20 cellular contexts compared by ENCODE assay signal in the genomic region with DNA sequence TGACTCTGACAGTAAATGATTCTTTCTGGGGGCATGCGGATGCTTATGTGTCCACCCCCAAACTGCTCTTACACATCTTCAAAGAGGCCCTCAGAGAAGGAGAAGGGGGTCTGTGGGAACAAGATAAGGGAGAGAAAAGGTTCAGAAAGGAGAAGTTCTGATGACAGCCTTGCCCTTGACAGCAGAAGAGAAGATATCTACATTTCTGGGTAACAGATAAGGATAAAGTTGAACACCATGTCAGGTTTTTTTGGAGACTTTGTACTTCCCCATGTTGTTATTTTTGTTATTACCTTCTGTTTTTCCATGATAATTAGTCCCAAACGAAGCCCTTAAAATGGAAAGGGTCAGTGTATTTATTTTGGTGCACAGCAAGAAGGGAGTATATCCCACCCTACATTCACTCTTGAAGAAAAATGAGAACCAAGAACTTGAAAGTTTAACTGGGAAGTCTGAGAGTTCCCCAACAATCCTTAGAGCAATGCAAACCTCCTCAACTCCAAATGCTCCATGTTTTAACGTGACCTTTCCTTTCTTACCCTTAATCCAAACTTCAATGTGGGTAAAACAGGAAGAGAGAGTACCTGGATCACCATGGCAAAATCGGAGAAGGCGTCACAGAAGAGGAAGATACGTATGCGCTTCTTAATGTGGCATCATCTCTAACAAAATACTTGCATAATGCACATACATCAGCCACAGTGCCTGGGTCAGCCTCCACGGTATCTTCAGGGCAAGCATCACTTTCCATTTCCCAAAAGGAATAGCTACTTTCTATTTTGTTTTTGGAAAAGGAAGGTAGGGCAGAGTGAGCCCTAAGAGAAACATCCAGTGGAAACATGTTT. TPM values are rescaled to one million over a fixed set of nuclear protein-coding genes. Genes with fewer than 3 reads are reported as not detected.
DNase-seq lines count a peak whose midpoint lies in the region; ATAC-seq, FAIRE-seq and TF ChIP-seq lines count a peak whose summit lies in the region.
"Had no signal": no experiment of that assay in that cellular context is flagged by ENCODE, and none has a peak within 500 bp of the region (broad histone marks: within the 10 kb centered on the region; RNA-seq: fewer than 3 reads in every experiment).

No MANE protein-coding gene starts in this region.

- WGBS in K562 (ENCODE audit: insufficient coverage, low coverage, missing lambda C conversion rate), result 18% methylated on average over 8 of the region's 8 CpGs

- DNase-seq in NOMO-1 treated with DMSO at 0.1 percent for 48 hours (lab: John Stamatoyannopoulos, UW; ENCODE audit: unreplicated experiment), result peak; percentile 28
- no peak for DNase-seq in NOMO-1 treated with dmso at 0.1 percent for 144 hours (lab: John Stamatoyannopoulos, UW; ENCODE audit: unreplicated experiment)
- DNase-seq in SIG-M5 (lab: John Stamatoyannopoulos, UW), result peak; percentile 44
- peak; percentile 58 to 94 (median 80) for DNase-seq in K562 (ENCODE audit: extremely low read depth in 1 of 4, low spot score in 3 of 4)
- no peak for DNase-seq in 8988T
- no peak for DNase-seq in NCI-H524 treated with DMSO at 0.1 percent for 48 hours (lab: John Stamatoyannopoulos, UW)
- DNase-seq in iPS-NIHi11 (ENCODE audit: low spot score), result no peak
- DNase-seq: Caco-2; DMS153; HCEC 1CT; KG1; NCI-H1105 treated with DMSO at 0.1 percent for 48 hours; NCI-H187; NCI-H2171; NCI-H446; NK-92 treated with Interleukin-12 subunit alpha and Interleukin-12 subunit beta, amount 100 ng/mL, for 24 hours; PC-9; T-helper 1 cell had no signal

- peak; percentile 98 for TF ChIP-seq EP300 in K562 (IDR thresholded peaks at IDR 0.05; ENCODE audit: low read length)

- no peaks in the 10 kb centered on the region for H4K20me1 ChIP-seq in K562 (replicated peaks; ENCODE audit: control insufficient read depth, insufficient read depth, low read length)
- H4K20me1 ChIP-seq: BLaER1 had no signal

- CTCF ChIA-PET in K562 (lab: Yijun Ruan, JAX; ENCODE audit: low intra/inter-chr PET ratio), result no interaction called here

- intact Hi-C loops in K562 (cut with micrococcal nuclease), result loop anchor here (5.0 kb wide), 1 partner anchor 53 kb away; no protein-coding TSS in a partner anchor

- ATAC-seq in K562 (peak; percentile 86), GM21447 (IDR thresholded peaks at IDR 0.05; ENCODE audit: unreplicated experiment) (no peak)

- H3K4me3 ChIP-seq in K562, result no peak overlapping the region
- H3K4me3 ChIP-seq: BLaER1, PC-9 had no signal

- H3K9me3 ChIP-seq in K562 (replicated peaks; ENCODE audit: control insufficient read depth, insufficient read depth, low read depth, low read length), result no peaks in the 10 kb centered on the region
- H3K9me3 ChIP-seq: BLaER1, Caco-2 had no signal

- no peak for TF ChIP-seq CTCF in K562 (IDR thresholded peaks at IDR 0.05 in 2 of 3, conservative IDR thresholded peaks at IDR 0.05 in 1 of 3; ENCODE audit: insufficient read depth in 2 of 3, low read depth in 1 of 3, low read length in 3 of 3)

- peak overlapping the region in 1 of 2 experiments; percentile 65; a peak in 2 of 4 replicates for H3K9ac ChIP-seq in K562 (ENCODE audit: insufficient read depth in 1 of 2, low read depth in 2 of 2, low read length in 2 of 2)
- H3K9ac ChIP-seq: BLaER1 had no signal

- H3K36me3 ChIP-seq in K562 (ENCODE audit: control insufficient read depth, insufficient read depth, low read length), result no peaks in the 10 kb centered on the region
- H3K36me3 ChIP-seq: BLaER1 had no signal

- no peak for TF ChIP-seq POLR2A in K562 (conservative IDR thresholded peaks at IDR 0.05)

- no peaks in the 10 kb centered on the region for H3K27me3 ChIP-seq in K562 (ENCODE audit: control insufficient read depth in 2 of 2, insufficient read depth in 2 of 2, low read length in 2 of 2)
- H3K27me3 ChIP-seq: BLaER1 had no signal

- in situ Hi-C loops in K562 (cut with MboI), result no loop called here

- H3K9me1 ChIP-seq in K562 (ENCODE audit: control insufficient read depth, insufficient read depth, low read length), result no peaks in the 10 kb centered on the region

- H3K79me2 ChIP-seq in K562 (ENCODE audit: control insufficient read depth, insufficient read depth, low read length), result no peaks in the 10 kb centered on the region

- FAIRE-seq in K562 (lab: Jason Lieb, UNC), result peak; percentile 97

- H2AFZ ChIP-seq in K562 (ENCODE audit: low read depth, low read length), result peak overlapping the region; percentile 83
- H2AFZ ChIP-seq: PC-9 had no signal

- peak overlapping the region; percentile 71 for H3K4me2 ChIP-seq in K562 (ENCODE audit: insufficient read depth, low read length)
- H3K4me2 ChIP-seq: BLaER1, PC-9 had no signal

- H3K27ac ChIP-seq in K562 (ENCODE audit: extremely low read depth, low read depth, low read length), result peak overlapping the region; percentile 90
- H3K27ac ChIP-seq: BLaER1, PC-9 had no signal

- H3K4me1 ChIP-seq in K562 (replicated peaks in 1 of 2; ENCODE audit: control insufficient read depth in 2 of 2, insufficient read depth in 2 of 2, low read length in 2 of 2), result peaks cover 4 to 33% of the 10 kb centered on the region in 2 experiments
- H3K4me1 ChIP-seq: BLaER1 had no signal

- peak; percentile 37 to 38 for TF ChIP-seq RAD21 in K562 (CRISPR knock-in tag; conservative IDR thresholded peaks at IDR 0.05 in 1 of 2, IDR thresholded peaks at IDR 0.05 in 1 of 2)

- POLR2A ChIA-PET in K562 (lab: Yijun Ruan, JAX), result interaction anchor here (0.6 kb wide), 1 partner anchor 406 kb away, joined by 3 read pairs; no protein-coding TSS in a partner anchor

- BruUV-seq in K562 (replicated peaks; lab: Mats Ljungman, UMichigan), result no TSS peak

TF ChIP-seq in K562, 482 proteins besides CTCF, POLR2A, EP300 and RAD21 (continues in another document):
- TF ChIP-seq SRSF9 (IDR thresholded peaks at IDR 0.05; ENCODE audit: borderline replicate concordance, low read depth, low read length) (no peak), FUS (optimal IDR thresholded peaks at IDR 0.05; ENCODE audit: low read depth, low read length) (no peak), MCM7 (IDR thresholded peaks at IDR 0.05) (no peak), SMAD4 (CRISPR knock-in tag; conservative IDR thresholded peaks at IDR 0.05) (peak; percentile 83), NFIC (IDR thresholded peaks at IDR 0.05) (peak; percentile 87), ZNF830 (CRISPR knock-in tag; IDR thresholded peaks at IDR 0.05) (no peak), ZNF644 (tag; IDR thresholded peaks at IDR 0.05; ENCODE audit: low read depth) (peak; percentile 77), MEF2D (tag; conservative IDR thresholded peaks at IDR 0.05; ENCODE audit: low read depth) (peak; percentile 43; the same call in 1 of the 2 replicates), ASH1L (IDR thresholded peaks at IDR 0.05; ENCODE audit: borderline replicate concordance, low read depth, partially characterized antibody) (no peak)
- TF ChIP-seq, protein P1, sequence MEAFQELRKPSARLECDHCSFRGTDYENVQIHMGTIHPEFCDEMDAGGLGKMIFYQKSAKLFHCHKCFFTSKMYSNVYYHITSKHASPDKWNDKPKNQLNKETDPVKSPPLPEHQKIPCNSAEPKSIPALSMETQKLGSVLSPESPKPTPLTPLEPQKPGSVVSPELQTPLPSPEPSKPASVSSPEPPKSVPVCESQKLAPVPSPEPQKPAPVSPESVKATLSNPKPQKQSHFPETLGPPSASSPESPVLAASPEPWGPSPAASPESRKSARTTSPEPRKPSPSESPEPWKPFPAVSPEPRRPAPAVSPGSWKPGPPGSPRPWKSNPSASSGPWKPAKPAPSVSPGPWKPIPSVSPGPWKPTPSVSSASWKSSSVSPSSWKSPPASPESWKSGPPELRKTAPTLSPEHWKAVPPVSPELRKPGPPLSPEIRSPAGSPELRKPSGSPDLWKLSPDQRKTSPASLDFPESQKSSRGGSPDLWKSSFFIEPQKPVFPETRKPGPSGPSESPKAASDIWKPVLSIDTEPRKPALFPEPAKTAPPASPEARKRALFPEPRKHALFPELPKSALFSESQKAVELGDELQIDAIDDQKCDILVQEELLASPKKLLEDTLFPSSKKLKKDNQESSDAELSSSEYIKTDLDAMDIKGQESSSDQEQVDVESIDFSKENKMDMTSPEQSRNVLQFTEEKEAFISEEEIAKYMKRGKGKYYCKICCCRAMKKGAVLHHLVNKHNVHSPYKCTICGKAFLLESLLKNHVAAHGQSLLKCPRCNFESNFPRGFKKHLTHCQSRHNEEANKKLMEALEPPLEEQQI (IDR thresholded peaks at IDR 0.05), result peak; percentile 93
- TF ChIP-seq, protein P2, sequence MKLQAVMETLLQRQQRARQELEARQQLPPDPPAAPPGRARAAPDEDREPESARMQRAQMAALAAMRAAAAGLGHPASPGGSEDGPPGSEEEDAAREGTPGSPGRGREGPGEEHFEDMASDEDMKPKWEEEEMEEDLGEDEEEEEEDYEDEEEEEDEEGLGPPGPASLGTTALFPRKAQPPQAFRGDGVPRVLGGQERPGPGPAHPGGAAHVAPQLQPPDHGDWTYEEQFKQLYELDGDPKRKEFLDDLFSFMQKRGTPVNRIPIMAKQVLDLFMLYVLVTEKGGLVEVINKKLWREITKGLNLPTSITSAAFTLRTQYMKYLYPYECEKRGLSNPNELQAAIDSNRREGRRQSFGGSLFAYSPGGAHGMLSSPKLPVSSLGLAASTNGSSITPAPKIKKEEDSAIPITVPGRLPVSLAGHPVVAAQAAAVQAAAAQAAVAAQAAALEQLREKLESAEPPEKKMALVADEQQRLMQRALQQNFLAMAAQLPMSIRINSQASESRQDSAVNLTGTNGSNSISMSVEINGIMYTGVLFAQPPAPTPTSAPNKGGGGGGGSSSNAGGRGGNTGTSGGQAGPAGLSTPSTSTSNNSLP (IDR thresholded peaks at IDR 0.05; ENCODE audit: borderline replicate concordance, low read depth, low read length), result peak; percentile 89; the same call in 1 of the 2 replicates

RNA-seq across cellular contexts. Expression of a gene that starts 49.1 kb away (rescaled TPM):
- total RNA-seq in K562 (2011; cell fraction: chromatin; rRNA removed; ENCODE audit: low replicate concordance), result 41.6 and 60.4 TPM in 2 replicates
- 13.7 and 17.9 TPM in 2 replicates for total RNA-seq in K562 (2011; cell fraction: nucleolus; rRNA removed)
- total RNA-seq in K562 (2011; cell fraction: nucleoplasm; rRNA removed), result 21.9 and 34.4 TPM in 2 replicates
- 24.4 and 25.7 TPM in 2 replicates for total RNA-seq in K562 (2014; rRNA removed)
- 36.1 and 41.0 TPM in 2 replicates for total RNA-seq in K562 (2014; rRNA removed; fragmentation: Illumina TruSeq; extraction: Trizol)
- total RNA-seq in K562 (2015; rRNA removed; fragmentation: Illumina TruSeq; extraction: Trizol), result 26.4 and 31.1 TPM in 2 replicates
- total RNA-seq in K562 (2021), result 26.7 and 30.1 TPM in 2 replicates
- polyA plus RNA-seq in K562 (2011; rRNA removed), result 23.0 and 25.9 TPM in 2 replicates
- polyA plus RNA-seq in K562 (2011; cell fraction: cytosol; rRNA removed), result 5.2 and 10.6 TPM in 2 replicates
- 13.7 and 18.9 TPM in 2 replicates for polyA plus RNA-seq in K562 (2011; cell fraction: nucleus; rRNA removed)
- 8.5 and 10.5 TPM in 2 replicates for polyA plus RNA-seq in K562 (2012)
- polyA plus RNA-seq in K562 (2014; fragmentation: Illumina TruSeq; extraction: Trizol), result 19.6 and 24.2 TPM in 2 replicates
- polyA plus RNA-seq in K562 (2014; fragmentation: Nextera tagmentation; extraction: Ambion mirVana), result 10 to 100 TPM; 12.4 to 22.8 TPM
- 10.5 and 11.4 TPM in 2 replicates for polyA plus RNA-seq in K562 (2014; rRNA removed)
- polyA minus RNA-seq in K562 (2011; rRNA and poly(A)+ RNA removed), result 66.3 and 97.5 TPM in 2 replicates
- polyA minus RNA-seq in K562 (2011; cell fraction: cytosol; rRNA and poly(A)+ RNA removed), result 23.6 and 24.8 TPM in 2 replicates
- polyA minus RNA-seq in K562 (2011; cell fraction: nucleus; rRNA and poly(A)+ RNA removed), result 15.6 and 26.7 TPM in 2 replicates

Comparison
In these comparisons a context has a peak if more than half of its experiments do, and no peak if none do; other contexts are left out.
1. DNase-seq: peak in NOMO-1 treated with DMSO at 0.1 percent for 48 hours (single experiment), SIG-M5 (single experiment) and K562 (4 of 4); none in NOMO-1 treated with dmso at 0.1 percent for 144 hours (single experiment), 8988T (single experiment), NCI-H524 treated with DMSO at 0.1 percent for 48 hours (single experiment) and iPS-NIHi11 (single experiment).